34 cellular contexts compared by ENCODE assay signal in genomic region chr15:48182749-48183148, GRCh38. TPM values are rescaled to one million over a fixed set of nuclear protein-coding genes. Genes with fewer than 3 reads are reported as not detected.
"Had no signal": no experiment of that assay in that cellular context is flagged by ENCODE, and none has a peak within 500 bp of the region (broad histone marks: within the 10 kb centered on the region; RNA-seq: fewer than 3 reads in every experiment).

No MANE protein-coding gene starts in this region.

- ATAC-seq: activated CD8-positive, alpha-beta T cell treated with anti-CD3 and anti-CD28 coated beads for 36 hours; activated naive CD4-positive, alpha-beta T cell treated with anti-CD3 and anti-CD28 coated beads, Interleukin-2, amount 50 U/mL, for 72 hours; body of pancreas; PC-3 had no signal

- H3K4me3 ChIP-seq: adrenal gland, body of pancreas, breast epithelium, MG63, Peyer's patch had no signal

- H3K9me3 ChIP-seq: adrenal gland, body of pancreas, breast epithelium, MG63, Peyer's patch had no signal

- FAIRE-seq: astrocyte had no signal

- H3K36me3 ChIP-seq: adrenal gland, breast epithelium, MG63, Peyer's patch had no signal

- H3K27me3 ChIP-seq: adrenal gland, body of pancreas, breast epithelium, Peyer's patch had no signal

- H3K27ac ChIP-seq: adrenal gland, body of pancreas, breast epithelium, Peyer's patch, WERI-Rb-1 had no signal

- H3K4me1 ChIP-seq: adrenal gland, body of pancreas, breast epithelium had no signal

- DNase-seq: activated CD4-positive, alpha-beta T cell treated with anti-CD3 and anti-CD28 coated beads for 1 hour; activated CD4-positive, alpha-beta T cell treated with anti-CD3 and anti-CD28 coated beads for 48 hours; activated CD4-positive, alpha-beta T cell treated with anti-CD3 and anti-CD28 coated beads, Interleukin-2, amount 50 U/mL, for 4 hours; activated CD4-positive, CD25-positive, alpha-beta regulatory T cell; activated CD8-positive, alpha-beta T cell treated with anti-CD3 and anti-CD28 coated beads for 36 hours; activated gamma-delta T cell treated with Interleukin-2 at 50 U/mL for 16 hours; activated naive CD4-positive, alpha-beta T cell treated with anti-CD3 and anti-CD28 coated beads for 36 hours; activated T-cell treated with anti-CD3 and anti-CD28 coated beads, Interleukin-2, amount 50 U/mL, for 24 hours; adrenal gland; body of pancreas; Kasumi-1; KBM-7; MG63; MV-4-11; NCI-H1092; NCI-H1436 treated with DMSO at 0.1 percent for 48 hours; NCI-H1694 treated with DMSO at 0.1 percent for 48 hours; NCI-H2029; NCI-H345; NCI-H524 treated with DMSO at 0.1 percent for 48 hours; NK-92 treated with Interleukin-12 subunit alpha and Interleukin-12 subunit beta, amount 100 ng/mL, for 24 hours; PC-3; Peyer's patch; Right ventricle myocardium superior; SW 1271; T-helper 1 cell; T-helper 2 cell; T-helper 9 cell; WERI-Rb-1 had no signal

RNA-seq across cellular contexts. Expression of gene CTXN2, which starts 8.7 kb away (rescaled TPM):
- total RNA-seq: activated CD8-positive, alpha-beta T cell treated with anti-CD3 and anti-CD28 coated beads for 36 hours; activated naive CD4-positive, alpha-beta T cell treated with anti-CD3 and anti-CD28 coated beads for 36 hours; activated naive CD4-positive, alpha-beta T cell treated with anti-CD3 and anti-CD28 coated beads, Interleukin-2, amount 50 U/mL, for 72 hours; adrenal gland; astrocyte; breast epithelium; cardiac septum; NCI-H460; PC-3; Peyer's patch; Right ventricle myocardium superior had no signal

RNA-seq across cellular contexts. Expression of gene SLC12A1, which starts 23.4 kb away (rescaled TPM):
- total RNA-seq: activated CD8-positive, alpha-beta T cell treated with anti-CD3 and anti-CD28 coated beads for 36 hours; activated naive CD4-positive, alpha-beta T cell treated with anti-CD3 and anti-CD28 coated beads for 36 hours; activated naive CD4-positive, alpha-beta T cell treated with anti-CD3 and anti-CD28 coated beads, Interleukin-2, amount 50 U/mL, for 72 hours; astrocyte; body of pancreas; cardiac septum; NCI-H460; PC-3; Peyer's patch; Right ventricle myocardium superior had no signal
